In genomic region chr19:46704379-46705076, GRCh38 we compare ENCODE assay signal across 8 cellular contexts. TPM values are rescaled to one million over a fixed set of nuclear protein-coding genes. Genes with fewer than 3 reads are reported as not detected.
A peak's percentile ranks its signal among the peaks of the same experiment; 100 is the strongest.
DNase-seq lines count a peak whose midpoint lies in the region; ATAC-seq lines count a peak whose summit lies in the region.

No MANE protein-coding gene starts in this region.

- H3K27me3 ChIP-seq in CD4-positive, CD25-positive, alpha-beta regulatory T cell (ENCODE audit: control insufficient read depth, insufficient read depth, low read length) = no peaks in the 10 kb centered on the region

- H3K27ac Mint-ChIP-seq in CD4-positive, CD25-positive, alpha-beta regulatory T cell = peak overlapping the region in 2 of 3 donors; percentile 88 to 91

- H3K4me1 ChIP-seq in CD4-positive, CD25-positive, alpha-beta regulatory T cell (ENCODE audit: control insufficient read depth, insufficient read depth, low read length, poor library complexity, severe bottlenecking) = peaks cover 7% of the 10 kb centered on the region

- H3K36me3 ChIP-seq in CD4-positive, CD25-positive, alpha-beta regulatory T cell (ENCODE audit: control insufficient read depth, insufficient read depth, low read length) = peaks cover 83% of the 10 kb centered on the region

- peak overlapping the region in 2 of 4 donors; percentile 17 to 62 for H3K4me3 Mint-ChIP-seq in CD4-positive, CD25-positive, alpha-beta regulatory T cell

- H3K4me3 ChIP-seq in CD4-positive, CD25-positive, alpha-beta regulatory T cell (ENCODE audit: low read depth, low read length) = no peak overlapping the region

- no peak overlapping the region for H3K27ac ChIP-seq in CD4-positive, CD25-positive, alpha-beta regulatory T cell (ENCODE audit: insufficient read depth, low read length, poor library complexity, severe bottlenecking)

- peaks cover 24% of the 10 kb centered on the region for H3K36me3 Mint-ChIP-seq in CD4-positive, CD25-positive, alpha-beta regulatory T cell

- H3K9me3 Mint-ChIP-seq in CD4-positive, CD25-positive, alpha-beta regulatory T cell = no peaks in the 10 kb centered on the region

- peak; percentile 87 to 89 for ATAC-seq in CD4-positive, CD25-positive, alpha-beta regulatory T cell (ENCODE audit: low read depth in 2 of 2)
- ATAC-seq in GM19452 (IDR thresholded peaks at IDR 0.05; ENCODE audit: unreplicated experiment) (no peak), HG02885 (IDR thresholded peaks at IDR 0.05; ENCODE audit: poor library complexity, unreplicated experiment) (no peak)

- peaks cover 0 to 20% (median 15%) of the 10 kb centered on the region in 4 donors for H3K4me1 Mint-ChIP-seq in CD4-positive, CD25-positive, alpha-beta regulatory T cell

- no peaks in the 10 kb centered on the region for H3K9me3 ChIP-seq in CD4-positive, CD25-positive, alpha-beta regulatory T cell (ENCODE audit: control insufficient read depth in 2 of 2, low read length in 2 of 2)

- H3K27me3 Mint-ChIP-seq in CD4-positive, CD25-positive, alpha-beta regulatory T cell = no peaks in the 10 kb centered on the region

- peak; percentile 73 to 80 (median 76) for DNase-seq in CD4-positive, CD25-positive, alpha-beta regulatory T cell
- DNase-seq in HT1080 (ENCODE audit: low read depth) = peak; percentile 46
- peak; percentile 95 for DNase-seq in T-helper 9 cell
- DNase-seq in anterior cingulate cortex (lab: John Stamatoyannopoulos, UW) = peak in 31 of 58 donors; percentile 5 to 68 (median 19)
- peak; percentile 74 for DNase-seq in islet precursor cell
- peak; percentile 76 for DNase-seq in stimulated activated CD4-positive, alpha-beta T cell treated with anti-CD3 and anti-CD28 coated beads, Interleukin-2, amount 100 ng/mL, for 4 hours (ENCODE audit: low read depth)

RNA-seq across cellular contexts. Expression of gene PRKD2, which starts 12.4 kb away (rescaled TPM):
- 171 TPM for total RNA-seq in CD4-positive, CD25-positive, alpha-beta regulatory T cell
- 10 to 100 TPM; 37.0 to 54.5 (median 44.7) TPM for polyA plus RNA-seq in CD4-positive, CD25-positive, alpha-beta regulatory T cell
- 13.3 and 19.1 TPM in 2 replicates for total RNA-seq in HT1080 (2014; rRNA removed; shearing (Covaris generic))
- 23.0 and 29.0 TPM in 2 replicates for polyA plus RNA-seq in HT1080 (2015; cell fraction: cytosol; rRNA removed)
- 32.5 and 33.3 TPM in 2 replicates for polyA plus RNA-seq in HT1080 (2015; cell fraction: nucleus; rRNA removed)

RNA-seq across cellular contexts. Expression of gene FKRP, which starts 41.3 kb away (rescaled TPM):
- 18.7 TPM for total RNA-seq in CD4-positive, CD25-positive, alpha-beta regulatory T cell
- polyA plus RNA-seq in CD4-positive, CD25-positive, alpha-beta regulatory T cell = 1 to 10 TPM; 2.7 to 4.9 (median 3.5) TPM
- 20.2 and 21.7 TPM in 2 replicates for total RNA-seq in HT1080 (2014; rRNA removed; shearing (Covaris generic))
- 28.2 and 40.5 TPM in 2 replicates for polyA plus RNA-seq in HT1080 (2015; cell fraction: cytosol; rRNA removed)
- polyA plus RNA-seq in HT1080 (2015; cell fraction: nucleus; rRNA removed) = 65.6 and 72.0 TPM in 2 replicates

RNA-seq across cellular contexts. Expression of gene STRN4, which starts 41.7 kb away (rescaled TPM):
- 121 TPM for total RNA-seq in CD4-positive, CD25-positive, alpha-beta regulatory T cell
- 10 to 100 TPM; 11.9 to 16.7 (median 15.0) TPM for polyA plus RNA-seq in CD4-positive, CD25-positive, alpha-beta regulatory T cell
- total RNA-seq in HT1080 (2014; rRNA removed; shearing (Covaris generic)) = 77.2 and 89.3 TPM in 2 replicates
- polyA plus RNA-seq in HT1080 (2015; cell fraction: cytosol; rRNA removed) = 78.9 and 86.9 TPM in 2 replicates
- polyA plus RNA-seq in HT1080 (2015; cell fraction: nucleus; rRNA removed) = 102 and 118 TPM in 2 replicates

RNA-seq across cellular contexts. Expression of gene DACT3, which starts 43.5 kb away (rescaled TPM):
- not detected for total RNA-seq in CD4-positive, CD25-positive, alpha-beta regulatory T cell
- polyA plus RNA-seq in CD4-positive, CD25-positive, alpha-beta regulatory T cell = not detected
- total RNA-seq in HT1080 (2014; rRNA removed; shearing (Covaris generic)) = 0.60 and 1.1 TPM in 2 replicates
- polyA plus RNA-seq in HT1080 (2015; cell fraction: cytosol; rRNA removed) = 0.69 and 1.1 TPM in 2 replicates
- 0.64 and 0.73 TPM in 2 replicates for polyA plus RNA-seq in HT1080 (2015; cell fraction: nucleus; rRNA removed)

Comparison
In these comparisons a context has a peak if more than half of its experiments do, and no peak if none do; other contexts are left out.
1. ATAC-seq: peak in CD4-positive, CD25-positive, alpha-beta regulatory T cell (2 of 2); none in GM19452 (single experiment) and HG02885 (single experiment).
2. DNase-seq: peak in every context shown above with its lines; median percentile 95 in T-helper 9 cell; 76 in CD4-positive, CD25-positive, alpha-beta regulatory T cell; 76 in stimulated activated CD4-positive, alpha-beta T cell treated with anti-CD3 and anti-CD28 coated beads, Interleukin-2, amount 100 ng/mL, for 4 hours; 74 in islet precursor cell; 46 in HT1080; 19 in anterior cingulate cortex.